8 cellular contexts compared by ENCODE assay signal in genomic region chr6:145815351-145815772, GRCh38. TPM values are rescaled to one million over a fixed set of nuclear protein-coding genes. Genes with fewer than 3 reads are reported as not detected.
A peak's percentile ranks its signal among the peaks of the same experiment; 100 is the strongest.
DNase-seq lines count a peak whose midpoint lies in the region; ATAC-seq and TF ChIP-seq lines count a peak whose summit lies in the region.

No MANE protein-coding gene starts in this region.

- ATAC-seq in GM21723 (IDR thresholded peaks at IDR 0.05; ENCODE audit: unreplicated experiment), result peak; percentile 6

- no peaks in the 10 kb centered on the region for H3F3A ChIP-seq in smooth muscle cell (ENCODE audit: low read depth)

- 1% methylated on average over 19 of the region's 19 CpGs for WGBS in smooth muscle cell (ENCODE audit: low lambda C conversion rate)

- H3K4me1 ChIP-seq in smooth muscle cell (ENCODE audit: low read depth), result peaks cover 38% of the 10 kb centered on the region

- peak overlapping the region; percentile 91 for H3K4me3 ChIP-seq in iPS-18c (ENCODE audit: insufficient read depth, low read depth, low read length)
- H3K4me3 ChIP-seq in smooth muscle cell, result peak overlapping the region; percentile 72

- peak overlapping the region; percentile 80 for H3K9ac ChIP-seq in smooth muscle cell (ENCODE audit: low read depth)

- H3K79me2 ChIP-seq in smooth muscle cell (ENCODE audit: low read depth), result peaks cover 38% of the 10 kb centered on the region

- H3K36me3 ChIP-seq in smooth muscle cell (ENCODE audit: low read depth), result no peaks in the 10 kb centered on the region

- peak overlapping the region; percentile 94 for H3K4me2 ChIP-seq in smooth muscle cell

- H2AFZ ChIP-seq in smooth muscle cell (ENCODE audit: low read depth), result peak overlapping the region; percentile 89

- peaks cover 28% of the 10 kb centered on the region for H4K20me1 ChIP-seq in smooth muscle cell (ENCODE audit: low read depth)

- H3K9me3 ChIP-seq in iPS-18c (ENCODE audit: control insufficient read depth, insufficient read depth, low read length) (peaks cover 2% of the 10 kb centered on the region), smooth muscle cell (replicated peaks; ENCODE audit: low read depth) (no peaks in the 10 kb centered on the region)

- no peaks in the 10 kb centered on the region for H3K27me3 ChIP-seq in smooth muscle cell (ENCODE audit: low read depth)

- DNase-seq in GM10266 (ENCODE audit: extremely low spot score) (peak; percentile 44), M059J (ENCODE audit: low read depth) (peak; percentile 49), astrocyte of the hippocampus (ENCODE audit: low read depth, low spot score) (peak; percentile 66), smooth muscle cell (lab: John Stamatoyannopoulos, UW; ENCODE audit: unreplicated experiment) (no peak), NCI-H526 (lab: John Stamatoyannopoulos, UW) (no peak), NCI-H524 treated with DMSO at 0.1 percent for 48 hours (lab: John Stamatoyannopoulos, UW) (no peak)

- no peak for TF ChIP-seq CTCF in GM10266 (IDR thresholded peaks at IDR 0.05; ENCODE audit: control insufficient read depth, insufficient read depth, low read depth, missing control alignments)
- TF ChIP-seq CTCF in smooth muscle cell (IDR thresholded peaks at IDR 0.05; ENCODE audit: borderline replicate concordance, insufficient read depth, poor library complexity, severe bottlenecking), result no peak

- peak overlapping the region; percentile 85 for H3K27ac ChIP-seq in smooth muscle cell (ENCODE audit: low read depth)

RNA-seq across cellular contexts. Expression of gene FBXO30, which starts 0.8 kb away (rescaled TPM):
- total RNA-seq in M059J (2014; rRNA removed; shearing (Covaris generic)), result 8.4 and 11.3 TPM in 2 replicates
- total RNA-seq in smooth muscle cell, result 8.3 and 10.3 TPM in 2 replicates
- polyA plus RNA-seq in smooth muscle cell, result 3.1 and 3.6 TPM in 2 replicates

Comparison
In these comparisons a context has a peak if more than half of its experiments do, and no peak if none do; other contexts are left out.
1. DNase-seq: peak in GM10266 (single experiment), M059J (single experiment) and astrocyte of the hippocampus (single experiment); none in smooth muscle cell (single experiment), NCI-H526 (0 of 2) and NCI-H524 treated with DMSO at 0.1 percent for 48 hours (single experiment).